ENCODE assay signal across 10 cellular contexts in the genomic region with DNA sequence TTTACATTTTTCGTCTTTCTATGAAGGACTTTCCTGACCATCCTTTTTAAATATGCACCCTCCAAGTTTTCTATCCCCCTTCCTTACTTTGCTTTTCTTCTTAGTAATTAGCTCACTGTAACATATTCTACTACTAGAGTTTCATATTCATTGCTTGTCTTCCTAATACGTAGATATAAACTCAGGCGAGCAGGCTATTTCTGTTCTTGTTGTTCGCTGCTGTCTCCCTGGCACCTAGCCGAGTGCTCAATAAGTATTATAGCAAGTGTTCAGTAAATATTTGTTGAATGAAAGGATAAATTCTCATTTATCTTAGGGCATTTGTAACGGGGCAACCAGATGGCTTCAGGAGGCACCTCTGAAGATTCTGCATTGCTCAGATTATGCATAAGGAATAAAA. TPM values are rescaled to one million over a fixed set of nuclear protein-coding genes. Genes with fewer than 3 reads are reported as not detected.
DNase-seq lines count a peak whose midpoint lies in the region; ATAC-seq and TF ChIP-seq lines count a peak whose summit lies in the region.
"Had no signal": no experiment of that assay in that cellular context is flagged by ENCODE, and none has a peak within 500 bp of the region (broad histone marks: within the 10 kb centered on the region; RNA-seq: fewer than 3 reads in every experiment).

No MANE protein-coding gene starts in this region.

- H3K9me2 ChIP-seq in hepatocyte (replicated peaks; ENCODE audit: insufficient read depth): no peaks in the 10 kb centered on the region

- H3K27ac ChIP-seq in SK-N-MC: peak overlapping the region; percentile 99
- H3K27ac ChIP-seq in hepatocyte: no peak overlapping the region

- H3K4me1 ChIP-seq in hepatocyte (ENCODE audit: insufficient read depth): peaks cover 19% of the 10 kb centered on the region

- H3K9me3 ChIP-seq in SK-N-MC (ENCODE audit: low read depth, low read length): no peaks in the 10 kb centered on the region
- no peaks in the 10 kb centered on the region for H3K9me3 ChIP-seq in hepatocyte (ENCODE audit: low read depth)

- no peaks in the 10 kb centered on the region for H3K27me3 ChIP-seq in hepatocyte

- H3K4me3 Mint-ChIP-seq in T-helper 1 cell treated with Interleukin-12 subunit alpha and Interleukin-12 subunit beta and Interleukin-4 antibody, amounts not matched to agents 30 μg/mL and 1 μg/mL, for 36 hours: peak overlapping the region; percentile 87
- H3K4me3 Mint-ChIP-seq in naive thymus-derived CD8-positive, alpha-beta T cell: peak overlapping the region in 8 of 10 donors; percentile 86 to 100 (median 98)

- TF ChIP-seq CTCF in hepatocyte (IDR thresholded peaks at IDR 0.05; ENCODE audit: poor library complexity): no peak

- H3K9ac ChIP-seq in SK-N-MC (ENCODE audit: insufficient read length): peak overlapping the region; percentile 70

- H4K20me1 ChIP-seq in hepatocyte (ENCODE audit: insufficient read depth, poor library complexity, severe bottlenecking): no peaks in the 10 kb centered on the region

- POLR2A ChIA-PET in naive thymus-derived CD8-positive, alpha-beta T cell (lab: Charles Lee): interaction anchor here (0.6 to 4.3 kb wide), 19 partner anchors 10 to 127 kb away, joined by 3 to 37 read pairs (median 5); no protein-coding TSS in a partner anchor

- H3K4me3 ChIP-seq in SK-N-MC (peak overlapping the region; percentile 72), hepatocyte (no peak overlapping the region)

- H3K27ac Mint-ChIP-seq in T-helper 1 cell treated with Interleukin-12 subunit alpha and Interleukin-12 subunit beta and Interleukin-4 antibody, amounts not matched to agents 30 μg/mL and 1 μg/mL, for 36 hours: peak overlapping the region; percentile 98
- peak overlapping the region; percentile 62 to 100 (median 99) for H3K27ac Mint-ChIP-seq in naive thymus-derived CD8-positive, alpha-beta T cell

- peaks cover 9% of the 10 kb centered on the region for H3K36me3 Mint-ChIP-seq in T-helper 1 cell treated with Interleukin-12 subunit alpha and Interleukin-12 subunit beta and Interleukin-4 antibody, amounts not matched to agents 30 μg/mL and 1 μg/mL, for 36 hours (ENCODE audit: low read depth)
- peaks cover 0 to 3% (median 0%) of the 10 kb centered on the region in 3 donors for H3K36me3 Mint-ChIP-seq in naive thymus-derived CD8-positive, alpha-beta T cell

- no peaks in the 10 kb centered on the region for H3K79me2 ChIP-seq in hepatocyte

- WGBS in hepatocyte (ENCODE audit: low lambda C conversion rate, missing lambda C conversion rate): 55% methylated on average over 6 of the region's 6 CpGs

- no peak overlapping the region for H2AFZ ChIP-seq in hepatocyte

- H3K27me3 Mint-ChIP-seq in T-helper 1 cell treated with Interleukin-12 subunit alpha and Interleukin-12 subunit beta and Interleukin-4 antibody, amounts not matched to agents 30 μg/mL and 1 μg/mL, for 36 hours (ENCODE audit: low read depth): no peaks in the 10 kb centered on the region
- H3K27me3 Mint-ChIP-seq in naive thymus-derived CD8-positive, alpha-beta T cell: peaks cover 0 to 1% (median 0%) of the 10 kb centered on the region in 5 donors

- no peaks in the 10 kb centered on the region for H3K9me3 Mint-ChIP-seq in T-helper 1 cell treated with Interleukin-12 subunit alpha and Interleukin-12 subunit beta and Interleukin-4 antibody, amounts not matched to agents 30 μg/mL and 1 μg/mL, for 36 hours
- H3K9me3 Mint-ChIP-seq in naive thymus-derived CD8-positive, alpha-beta T cell: peaks cover 0 to 2% (median 0%) of the 10 kb centered on the region in 9 donors

- H3K36me3 ChIP-seq in SK-N-MC (ENCODE audit: insufficient read depth, low read length) (no peaks in the 10 kb centered on the region), hepatocyte (replicated peaks; ENCODE audit: insufficient read depth, low read depth) (no peaks in the 10 kb centered on the region)

- no peak overlapping the region for H3K4me2 ChIP-seq in hepatocyte

- DNase-seq in T-helper 1 cell: no peak
- peak; percentile 8 for DNase-seq in NCI-H1105 (lab: John Stamatoyannopoulos, UW)
- DNase-seq in SK-N-MC (ENCODE audit: low read depth, low spot score): no peak
- DNase-seq in naive thymus-derived CD8-positive, alpha-beta T cell: no peak
- no peak for DNase-seq in SIG-M5 treated with dmso at 0.1 percent for 504 hours (lab: John Stamatoyannopoulos, UW; ENCODE audit: unreplicated experiment)
- no peak for DNase-seq in hepatocyte (ENCODE audit: low spot score)
- DNase-seq: NCI-H524 treated with DMSO at 0.1 percent for 48 hours had no signal

- peaks cover 60% of the 10 kb centered on the region for H3K4me1 Mint-ChIP-seq in T-helper 1 cell treated with Interleukin-12 subunit alpha and Interleukin-12 subunit beta and Interleukin-4 antibody, amounts not matched to agents 30 μg/mL and 1 μg/mL, for 36 hours (ENCODE audit: low read depth)
- peaks cover 29 to 80% (median 69%) of the 10 kb centered on the region in 4 donors for H3K4me1 Mint-ChIP-seq in naive thymus-derived CD8-positive, alpha-beta T cell

- no peak for ATAC-seq in naive thymus-derived CD8-positive, alpha-beta T cell
- no peak for ATAC-seq in GM21360 (IDR thresholded peaks at IDR 0.05; ENCODE audit: unreplicated experiment)

RNA-seq across cellular contexts. Expression of gene RHOH, which starts 6.8 kb away (rescaled TPM):
- 100 to 1,000 TPM; 233 to 249 TPM for total RNA-seq in naive thymus-derived CD8-positive, alpha-beta T cell
- 100 to 1,000 TPM; 328 to 416 (median 383) TPM for polyA plus RNA-seq in naive thymus-derived CD8-positive, alpha-beta T cell
- 0.36 TPM in 1 of 2 replicates, not detected in the other for total RNA-seq in hepatocyte
- not detected in 2 replicates for polyA plus RNA-seq in hepatocyte
- polyA plus RNA-seq: AG04450 had no signal

Comparison
In these comparisons a context has a peak if more than half of its experiments do, and no peak if none do; other contexts are left out.
1. RNA of gene RHOH, which starts 6.8 kb away (total RNA-seq): 233 to 249 TPM in naive thymus-derived CD8-positive, alpha-beta T cell; 0.36 TPM in hepatocyte; every median in the first group is over 100 times any median in the second.